Comparison of ENCODE assay signal across 8 cellular contexts in genomic region chr21:38806153-38806941, GRCh38. TPM values are rescaled to one million over a fixed set of nuclear protein-coding genes. Genes with fewer than 3 reads are reported as not detected.
DNase-seq lines count a peak whose midpoint lies in the region; ATAC-seq and TF ChIP-seq lines count a peak whose summit lies in the region.

No MANE protein-coding gene starts in this region.

- DNase-seq in NK-92 treated with Interleukin-12 subunit alpha and Interleukin-12 subunit beta, amount 100 ng/mL, for 24 hours (lab: John Stamatoyannopoulos, UW), result peak; percentile 23
- no peak for DNase-seq in NK-92 (lab: John Stamatoyannopoulos, UW; ENCODE audit: unreplicated experiment)
- DNase-seq in colonic mucosa, result peak; percentile 45
- DNase-seq in HuH-7.5 (ENCODE audit: low spot score), result no peak

- H3K27me3 ChIP-seq in colonic mucosa, result no peaks in the 10 kb centered on the region

- H3K4me3 ChIP-seq in WI38 (ENCODE audit: low read depth, low read length) (peak overlapping the region; percentile 97), colonic mucosa (peak overlapping the region; percentile 83), mesodermal cell (ENCODE audit: extremely low read depth, insufficient read depth, low read length, poor library complexity, severe bottlenecking) (peak overlapping the region; percentile 79)

- peak overlapping the region; percentile 85 to 98 for H3K9ac ChIP-seq in colonic mucosa (ENCODE audit: low read depth in 2 of 2, low read length in 2 of 2)

- H3K4me1 ChIP-seq in colonic mucosa (peaks cover 4% of the 10 kb centered on the region), mesodermal cell (ENCODE audit: control insufficient read depth, insufficient read depth, low read length, poor library complexity, severe bottlenecking) (peaks cover 10% of the 10 kb centered on the region)

- intact Hi-C loops in colonic mucosa (cut with DNase I), result loop anchor here (10.0 kb wide), 1 partner anchor 198 kb away; no protein-coding TSS in a partner anchor

- H3K36me3 ChIP-seq in colonic mucosa (no peaks in the 10 kb centered on the region), mesodermal cell (ENCODE audit: control insufficient read depth, insufficient read depth, low read length) (peaks cover 18% of the 10 kb centered on the region)

- H3K9me3 ChIP-seq in colonic mucosa (no peaks in the 10 kb centered on the region), mesodermal cell (ENCODE audit: control insufficient read depth, low read length) (no peaks in the 10 kb centered on the region)

- peak; percentile 31 for ATAC-seq in HG03175 (IDR thresholded peaks at IDR 0.05; ENCODE audit: unreplicated experiment)

- 0% methylated on average over 46 to 55 of the region's 72 CpGs for WGBS in mesodermal cell (ENCODE audit: insufficient coverage in 2 of 2), 2 experiments

- TF ChIP-seq CTCF in WI38 (IDR thresholded peaks at IDR 0.05; ENCODE audit: low read depth, low read length) (no peak), colonic mucosa (IDR thresholded peaks at IDR 0.05) (no peak)

- H3K27ac ChIP-seq in colonic mucosa, result peak overlapping the region; percentile 95
- peak overlapping the region; percentile 65 for H3K27ac ChIP-seq in mesodermal cell (ENCODE audit: low read depth, low read length, severe bottlenecking)
- peak overlapping the region; percentile 66 for H3K27ac ChIP-seq in temporal lobe (ENCODE audit: low read depth, low read length)

RNA-seq across cellular contexts. Expression of gene ETS2, which starts 0.6 kb away (rescaled TPM):
- total RNA-seq in colonic mucosa (100 to 1,000 TPM; 110 to 185 TPM), temporal lobe (9.6 TPM)
- polyA plus RNA-seq in mesodermal cell (2013, experiment 1 of 2), result 22.4 TPM
- polyA plus RNA-seq in mesodermal cell (2013, experiment 2 of 2), result 20.2 TPM

Comparison
In these comparisons a context has a peak if more than half of its experiments do, and no peak if none do; other contexts are left out.
1. DNase-seq: peak in NK-92 treated with Interleukin-12 subunit alpha and Interleukin-12 subunit beta, amount 100 ng/mL, for 24 hours (single experiment) and colonic mucosa (single experiment); none in NK-92 (single experiment) and HuH-7.5 (single experiment).
2. RNA of gene ETS2, which starts 0.6 kb away (total RNA-seq): 110 to 185 TPM in colonic mucosa; 9.6 TPM in temporal lobe (single experiment); every median in the first group is over 10 times any median in the second.
3. Peak in every context shown above with its lines, with median percentiles within 50 percentile points of each other: H3K4me3 ChIP-seq and H3K27ac ChIP-seq.